In the genomic region with DNA sequence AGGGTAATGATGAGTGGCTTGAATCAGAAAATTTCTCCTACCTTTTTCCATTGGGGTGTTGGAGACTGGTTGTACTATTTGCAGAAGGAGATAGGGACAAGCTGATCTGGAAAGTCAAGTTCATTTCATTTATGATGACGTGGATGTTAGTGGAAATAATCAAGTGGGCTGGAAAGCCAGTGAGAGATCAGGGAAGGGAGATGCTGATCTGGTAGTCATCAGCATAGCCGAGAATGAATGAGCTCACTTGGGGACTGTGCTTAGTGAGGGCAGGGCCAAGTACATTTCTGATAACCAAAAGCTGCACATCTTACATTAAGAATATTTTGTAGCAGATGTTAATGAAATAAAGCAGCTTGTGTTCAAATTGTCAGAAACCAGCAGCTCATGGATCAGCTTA, we compare ENCODE assay signal across 23 cellular contexts. TPM values are rescaled to one million over a fixed set of nuclear protein-coding genes. Genes with fewer than 3 reads are reported as not detected.
DNase-seq lines count a peak whose midpoint lies in the region; ATAC-seq and TF ChIP-seq lines count a peak whose summit lies in the region.
"Had no signal": no experiment of that assay in that cellular context is flagged by ENCODE, and none has a peak within 500 bp of the region (broad histone marks: within the 10 kb centered on the region; RNA-seq: fewer than 3 reads in every experiment).

No MANE protein-coding gene starts in this region.

- intact Hi-C loops in heart right ventricle (cut with DNase I) (no loop called here), cardiac septum (cut with DNase I) (no loop called here)

- H3K9me3 ChIP-seq in heart right ventricle, result no peaks in the 10 kb centered on the region
- H3K9me3 ChIP-seq: right atrium auricular region, vagina had no signal

- H3K4me3 ChIP-seq in heart right ventricle, result no peak overlapping the region
- H3K4me3 ChIP-seq: GM12878, right atrium auricular region, vagina had no signal

- no peaks in the 10 kb centered on the region for H3K36me3 ChIP-seq in heart right ventricle
- H3K36me3 ChIP-seq: right atrium auricular region, vagina had no signal

- 73 to 77% methylated on average over 2 of the region's 2 CpGs for WGBS in heart right ventricle, 2 donors

- H3K27me3 ChIP-seq in heart right ventricle, result no peaks in the 10 kb centered on the region
- H3K27me3 ChIP-seq: right atrium auricular region, vagina had no signal

- H3K27ac ChIP-seq in heart right ventricle, result no peak overlapping the region
- H3K27ac ChIP-seq in angular gyrus (ENCODE audit: low read depth, low read length), result peak overlapping the region; percentile 6
- H3K27ac ChIP-seq: right atrium auricular region, vagina had no signal

- peaks cover 0 to 42% (median 22%) of the 10 kb centered on the region in 9 donors for H3K4me1 ChIP-seq in heart right ventricle

- TF ChIP-seq CTCF in heart right ventricle (IDR thresholded peaks at IDR 0.05), result no peak

- ATAC-seq in heart right ventricle, result peak in 5 of 8 donors; percentile 46 to 61 (median 51)
- ATAC-seq: activated CD4-positive, CD25-positive, alpha-beta regulatory T cell treated with anti-CD3 and anti-CD28 coated beads, Interleukin-2, amount 50 U/mL, for 24 hours; effector memory CD8-positive, alpha-beta T cell; GM12878 had no signal

- DNase-seq in heart right ventricle (no peak), cardiac septum (ENCODE audit: low spot score) (no peak), kidney tubule cell (ENCODE audit: low spot score) (peak; percentile 30), SW480 (ENCODE audit: low spot score) (no peak), DMS153 (lab: John Stamatoyannopoulos, UW) (no peak), NCI-H69 (lab: John Stamatoyannopoulos, UW) (no peak), MV-4-11 (lab: John Stamatoyannopoulos, UW) (no peak)
- DNase-seq: activated CD8-positive, alpha-beta memory T cell treated with anti-CD3 and anti-CD28 coated beads for 24 hours; activated naive CD4-positive, alpha-beta T cell treated with anti-CD3 and anti-CD28 coated beads, Interleukin-2, amount 10 ng/mL, durations not matched to agents 7 days and 5 days; activated T-cell treated with anti-CD3 and anti-CD28 coated beads, Interleukin-2, amount 50 U/mL, for 48 hours; C1 segment of cervical spinal cord; effector memory CD8-positive, alpha-beta T cell; GOT3; hippocampal formation; KBM-7; NCI-H1694 treated with DMSO at 0.1 percent for 48 hours; NCI-H82; T-helper 9 cell had no signal

RNA-seq across cellular contexts. Expression of a gene that starts 12.1 kb away (rescaled TPM):
- 10 to 100 TPM in 1 of 10 donors, 1 to 10 TPM in 9; 5.4 to 16.1 (median 7.0) TPM for total RNA-seq in heart right ventricle
- 1 to 10 TPM; 2.9 to 3.9 TPM for polyA plus RNA-seq in heart right ventricle
- 9.9 TPM for total RNA-seq in cardiac septum
